Comparison of ENCODE assay signal across 1 cellular context in the genomic region with DNA sequence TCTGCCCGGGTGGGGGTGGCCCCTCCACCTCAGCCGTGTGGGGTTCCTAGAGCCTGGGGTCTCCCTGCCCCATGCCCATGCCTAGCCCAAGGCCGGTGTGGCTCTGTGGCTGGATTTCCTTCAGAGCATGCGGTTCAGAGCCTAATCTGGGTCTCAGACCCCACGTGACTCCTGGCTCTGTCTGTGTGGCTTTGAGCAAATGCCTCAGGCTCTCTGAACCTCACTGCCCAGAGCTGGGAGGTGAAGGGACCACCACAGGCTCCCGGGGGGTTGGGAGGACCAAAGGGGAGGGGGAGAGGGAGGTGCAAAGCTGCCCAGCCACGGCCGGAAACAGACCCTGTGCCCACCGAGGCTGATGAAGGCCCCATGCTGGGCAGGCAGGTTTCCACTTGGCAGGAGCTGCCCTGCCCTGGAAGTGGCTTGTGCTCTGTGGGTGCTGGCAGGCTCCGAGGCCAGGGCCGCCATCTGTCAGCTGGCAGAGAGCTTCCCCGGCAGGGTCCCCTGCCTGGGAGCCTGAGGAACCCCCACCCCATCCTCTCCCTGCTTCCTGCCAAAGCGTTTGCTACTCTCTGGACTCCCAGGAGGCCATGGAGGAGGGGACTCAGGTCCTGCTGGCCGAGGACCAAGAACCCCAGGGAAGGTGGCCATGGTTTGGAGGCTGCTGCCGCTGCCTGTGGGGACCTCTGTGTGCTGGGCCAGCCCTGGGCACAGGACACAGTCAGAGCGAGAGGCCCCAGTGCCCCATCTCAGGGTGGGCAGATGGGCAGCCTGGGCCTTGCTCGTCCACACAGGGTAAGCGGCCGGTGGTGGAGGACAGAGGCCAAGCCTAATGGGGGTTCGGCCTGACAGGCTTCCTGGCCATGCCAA.
TF ChIP-seq lines count a peak whose summit lies in the region.

No MANE protein-coding gene starts in this region.

TF ChIP-seq in HepG2, 621 proteins besides CTCF, POLR2A, EP300 and RAD21 (continued from another document):
- TF ChIP-seq, protein P1, sequence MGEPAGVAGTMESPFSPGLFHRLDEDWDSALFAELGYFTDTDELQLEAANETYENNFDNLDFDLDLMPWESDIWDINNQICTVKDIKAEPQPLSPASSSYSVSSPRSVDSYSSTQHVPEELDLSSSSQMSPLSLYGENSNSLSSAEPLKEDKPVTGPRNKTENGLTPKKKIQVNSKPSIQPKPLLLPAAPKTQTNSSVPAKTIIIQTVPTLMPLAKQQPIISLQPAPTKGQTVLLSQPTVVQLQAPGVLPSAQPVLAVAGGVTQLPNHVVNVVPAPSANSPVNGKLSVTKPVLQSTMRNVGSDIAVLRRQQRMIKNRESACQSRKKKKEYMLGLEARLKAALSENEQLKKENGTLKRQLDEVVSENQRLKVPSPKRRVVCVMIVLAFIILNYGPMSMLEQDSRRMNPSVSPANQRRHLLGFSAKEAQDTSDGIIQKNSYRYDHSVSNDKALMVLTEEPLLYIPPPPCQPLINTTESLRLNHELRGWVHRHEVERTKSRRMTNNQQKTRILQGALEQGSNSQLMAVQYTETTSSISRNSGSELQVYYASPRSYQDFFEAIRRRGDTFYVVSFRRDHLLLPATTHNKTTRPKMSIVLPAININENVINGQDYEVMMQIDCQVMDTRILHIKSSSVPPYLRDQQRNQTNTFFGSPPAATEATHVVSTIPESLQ (CRISPR knock-in tag; conservative IDR thresholded peaks at IDR 0.05): no peak
- TF ChIP-seq PCBP1 (IDR thresholded peaks at IDR 0.05; ENCODE audit: borderline replicate concordance, low read depth, low read length): no peak
- no peak for TF ChIP-seq ZNF572 (CRISPR knock-in tag; IDR thresholded peaks at IDR 0.05)
- TF ChIP-seq ZNF616 (CRISPR knock-in tag; IDR thresholded peaks at IDR 0.05; ENCODE audit: low read depth): no peak
- 0 out of 2 replicates have a peak, but pooled peaks have one; percentile 23 for TF ChIP-seq ZNF761 (CRISPR knock-in tag; conservative IDR thresholded peaks at IDR 0.05)
- TF ChIP-seq, protein P2, sequence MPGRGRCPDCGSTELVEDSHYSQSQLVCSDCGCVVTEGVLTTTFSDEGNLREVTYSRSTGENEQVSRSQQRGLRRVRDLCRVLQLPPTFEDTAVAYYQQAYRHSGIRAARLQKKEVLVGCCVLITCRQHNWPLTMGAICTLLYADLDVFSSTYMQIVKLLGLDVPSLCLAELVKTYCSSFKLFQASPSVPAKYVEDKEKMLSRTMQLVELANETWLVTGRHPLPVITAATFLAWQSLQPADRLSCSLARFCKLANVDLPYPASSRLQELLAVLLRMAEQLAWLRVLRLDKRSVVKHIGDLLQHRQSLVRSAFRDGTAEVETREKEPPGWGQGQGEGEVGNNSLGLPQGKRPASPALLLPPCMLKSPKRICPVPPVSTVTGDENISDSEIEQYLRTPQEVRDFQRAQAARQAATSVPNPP (CRISPR knock-in tag; IDR thresholded peaks at IDR 0.05): no peak
- TF ChIP-seq, protein P3, sequence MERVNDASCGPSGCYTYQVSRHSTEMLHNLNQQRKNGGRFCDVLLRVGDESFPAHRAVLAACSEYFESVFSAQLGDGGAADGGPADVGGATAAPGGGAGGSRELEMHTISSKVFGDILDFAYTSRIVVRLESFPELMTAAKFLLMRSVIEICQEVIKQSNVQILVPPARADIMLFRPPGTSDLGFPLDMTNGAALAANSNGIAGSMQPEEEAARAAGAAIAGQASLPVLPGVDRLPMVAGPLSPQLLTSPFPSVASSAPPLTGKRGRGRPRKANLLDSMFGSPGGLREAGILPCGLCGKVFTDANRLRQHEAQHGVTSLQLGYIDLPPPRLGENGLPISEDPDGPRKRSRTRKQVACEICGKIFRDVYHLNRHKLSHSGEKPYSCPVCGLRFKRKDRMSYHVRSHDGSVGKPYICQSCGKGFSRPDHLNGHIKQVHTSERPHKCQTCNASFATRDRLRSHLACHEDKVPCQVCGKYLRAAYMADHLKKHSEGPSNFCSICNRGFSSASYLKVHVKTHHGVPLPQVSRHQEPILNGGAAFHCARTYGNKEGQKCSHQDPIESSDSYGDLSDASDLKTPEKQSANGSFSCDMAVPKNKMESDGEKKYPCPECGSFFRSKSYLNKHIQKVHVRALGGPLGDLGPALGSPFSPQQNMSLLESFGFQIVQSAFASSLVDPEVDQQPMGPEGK (CRISPR knock-in tag; IDR thresholded peaks at IDR 0.05): no peak
